18 cellular contexts compared by ENCODE assay signal in genomic region chr5:94440015-94440414, GRCh38.
A peak's percentile ranks its signal among the peaks of the same experiment; 100 is the strongest.
DNase-seq lines count a peak whose midpoint lies in the region; ATAC-seq, FAIRE-seq and TF ChIP-seq lines count a peak whose summit lies in the region.
"Had no signal": no experiment of that assay in that cellular context is flagged by ENCODE, and none has a peak within 500 bp of the region (broad histone marks: within the 10 kb centered on the region; RNA-seq: fewer than 3 reads in every experiment).

No MANE protein-coding gene starts in this region.

- H3K9ac ChIP-seq in H9 (ENCODE audit: extremely low read depth, insufficient read length, low read length), result peak overlapping the region; percentile 14
- H3K9ac ChIP-seq: KMS-11 had no signal

- H3K79me2 ChIP-seq in H9 (ENCODE audit: insufficient read depth, low read length), result no peaks in the 10 kb centered on the region

- H2AFZ ChIP-seq in H9 (ENCODE audit: low read length), result no peak overlapping the region
- H2AFZ ChIP-seq: PC-9 had no signal

- H4K5ac ChIP-seq in H9 (ENCODE audit: insufficient read length, low read depth, low read length), result no peak overlapping the region

- peaks cover 0 to 6% of the 10 kb centered on the region in 2 experiments; a peak in 4 of 5 replicates for H3K9me3 Mint-ChIP-seq in H9
- H3K9me3 Mint-ChIP-seq in activated CD8-positive, alpha-beta T cell treated with anti-CD3 and anti-CD28 coated beads for 36 hours, result no peaks in the 10 kb centered on the region
- H3K9me3 Mint-ChIP-seq: T-helper 1 cell treated with Interleukin-12 subunit alpha and Interleukin-12 subunit beta and Interleukin-4 antibody, amounts not matched to agents 30 μg/mL and 1 μg/mL, for 36 hours had no signal

- H3K4me1 ChIP-seq in H9 (ENCODE audit: insufficient read depth, low read length), result no peaks in the 10 kb centered on the region

- H3K36me3 Mint-ChIP-seq in H9 (ENCODE audit: insufficient read depth in 1 of 3, low read depth in 3 of 3), result peaks cover 0 to 2% (median 0%) of the 10 kb centered on the region in 3 experiments; a peak in 2 of 7 replicates
- no peaks in the 10 kb centered on the region for H3K36me3 Mint-ChIP-seq in activated CD8-positive, alpha-beta T cell treated with anti-CD3 and anti-CD28 coated beads for 36 hours (ENCODE audit: low read depth)

- H3K4me1 Mint-ChIP-seq in H9, result no peaks in the 10 kb centered on the region
- no peaks in the 10 kb centered on the region for H3K4me1 Mint-ChIP-seq in activated CD8-positive, alpha-beta T cell treated with anti-CD3 and anti-CD28 coated beads for 36 hours (ENCODE audit: low read depth)

- CTCF ChIA-PET in activated CD8-positive, alpha-beta T cell treated with anti-CD3 and anti-CD28 coated beads for 36 hours (lab: Charles Lee), result no interaction called here

- intact Hi-C loops in activated CD8-positive, alpha-beta T cell treated with anti-CD3 and anti-CD28 coated beads for 36 hours (cut with micrococcal nuclease), result no loop called here

- H3K14ac ChIP-seq in H9 (ENCODE audit: insufficient read depth, low read length), result no peak overlapping the region

- H3K27me3 Mint-ChIP-seq in H9 (ENCODE audit: low read depth), result no peaks in the 10 kb centered on the region
- H3K27me3 Mint-ChIP-seq in activated CD8-positive, alpha-beta T cell treated with anti-CD3 and anti-CD28 coated beads for 36 hours, result no peaks in the 10 kb centered on the region

- H2BK12ac ChIP-seq in H9 (ENCODE audit: insufficient read length, low read depth, low read length), result no peak overlapping the region

- H3T11ph ChIP-seq in H9 (ENCODE audit: low read length), result no peak overlapping the region

- H4K8ac ChIP-seq in H9 (replicated peaks; ENCODE audit: insufficient read length, low read depth, low read length), result no peak overlapping the region

- POLR2A ChIA-PET in activated CD8-positive, alpha-beta T cell treated with anti-CD3 and anti-CD28 coated beads for 36 hours (lab: Charles Lee), result no interaction called here

- no peak overlapping the region for H3K56ac ChIP-seq in H9 (ENCODE audit: insufficient read length, low read depth, low read length)

- no peaks in the 10 kb centered on the region for H3K79me1 ChIP-seq in H9 (ENCODE audit: insufficient read depth, low read depth, low read length, poor library complexity, severe bottlenecking)

- H4K20me1 ChIP-seq in H9 (ENCODE audit: control insufficient read depth, insufficient read depth, insufficient read length), result no peaks in the 10 kb centered on the region

- no peaks in the 10 kb centered on the region for H3K27me3 ChIP-seq in H9 (ENCODE audit: insufficient read depth, low read length)

- no peak overlapping the region for H3K18ac ChIP-seq in H9 (ENCODE audit: insufficient read length, low read depth, low read length)

- no CpG with 5 or more reads among the region's 3 CpGs for WGBS in H9 (ENCODE audit: extremely low coverage, insufficient read length, low lambda C conversion rate)

- H2BK120ac ChIP-seq in H9 (ENCODE audit: low read depth, low read length, poor library complexity, severe bottlenecking), result no peak overlapping the region

- H3K23ac ChIP-seq in H9 (ENCODE audit: insufficient read length, low read depth, low read length), result no peak overlapping the region

- H3K27ac ChIP-seq in H9 (ENCODE audit: insufficient read length, low read depth, low read length) (no peak overlapping the region), substantia nigra (ENCODE audit: low read depth, low read length, poor library complexity, severe bottlenecking) (no peak overlapping the region)
- H3K27ac ChIP-seq: C4-2B, KMS-11, PC-9, RWPE1 had no signal

- no peak overlapping the region for H3K4ac ChIP-seq in H9 (ENCODE audit: low read depth, low read length)

- no peaks in the 10 kb centered on the region for H3K9me3 ChIP-seq in H9 (ENCODE audit: control insufficient read depth, low read depth, low read length)

- H3K4me2 ChIP-seq in H9 (ENCODE audit: insufficient read depth, insufficient read length, low read length), result no peak overlapping the region
- H3K4me2 ChIP-seq: KMS-11, PC-9 had no signal

- H4K91ac ChIP-seq in H9 (ENCODE audit: insufficient read length, low read depth, low read length), result no peak overlapping the region

- no peak overlapping the region for H2BK15ac ChIP-seq in H9 (ENCODE audit: low read depth, low read length)

- no peaks in the 10 kb centered on the region for H3K23me2 ChIP-seq in H9 (ENCODE audit: insufficient read length, low read depth, low read length, poor library complexity, severe bottlenecking)

- no peak for TF ChIP-seq CTCF in H9 (conservative IDR thresholded peaks at IDR 0.05)
- TF ChIP-seq CTCF in activated CD8-positive, alpha-beta T cell treated with anti-CD3 and anti-CD28 coated beads for 36 hours (IDR thresholded peaks at IDR 0.05), result no peak

- DNase-seq in DMS53 (lab: John Stamatoyannopoulos, UW), result peak; percentile 18
- DNase-seq in H9, result no peak
- DNase-seq in activated CD8-positive, alpha-beta T cell treated with anti-CD3 and anti-CD28 coated beads for 36 hours, result no peak
- DNase-seq in substantia nigra (lab: John Stamatoyannopoulos, UW), result no peak
- DNase-seq in HPDE6-E6E7 (ENCODE audit: extremely low spot score), result no peak
- DNase-seq: MV-4-11, NCI-H1930, NCI-H2171, NCI-H446 treated with DMSO at 0.1 percent for 48 hours, NCI-H774, PC-9, SIG-M5 had no signal

- no peak overlapping the region for H2AK5ac ChIP-seq in H9 (ENCODE audit: insufficient read length, low read length)

- H2BK20ac ChIP-seq in H9 (ENCODE audit: low read depth, low read length, poor library complexity, severe bottlenecking), result no peak overlapping the region

- peak; percentile 64 for FAIRE-seq in islet of Langerhans (lab: Jason Lieb, UNC)

- no peak for ATAC-seq in SK-N-SH treated with all-trans-retinoic acid at 6 μM for 48 hours
- no peak for ATAC-seq in activated CD8-positive, alpha-beta T cell treated with anti-CD3 and anti-CD28 coated beads for 36 hours

- H3K27ac Mint-ChIP-seq in H9, result no peak overlapping the region
- no peak overlapping the region for H3K27ac Mint-ChIP-seq in activated CD8-positive, alpha-beta T cell treated with anti-CD3 and anti-CD28 coated beads for 36 hours
- H3K27ac Mint-ChIP-seq: T-helper 1 cell treated with Interleukin-12 subunit alpha and Interleukin-12 subunit beta and Interleukin-4 antibody, amounts not matched to agents 30 μg/mL and 1 μg/mL, for 36 hours had no signal

- no peak overlapping the region for H3K4me3 Mint-ChIP-seq in H9
- H3K4me3 Mint-ChIP-seq in activated CD8-positive, alpha-beta T cell treated with anti-CD3 and anti-CD28 coated beads for 36 hours, result no peak overlapping the region
- H3K4me3 Mint-ChIP-seq: T-helper 1 cell treated with Interleukin-12 subunit alpha and Interleukin-12 subunit beta and Interleukin-4 antibody, amounts not matched to agents 30 μg/mL and 1 μg/mL, for 36 hours had no signal

- no peak overlapping the region for H2BK5ac ChIP-seq in H9 (ENCODE audit: insufficient read length, low read length)

TF ChIP-seq in SK-N-SH treated with all-trans-retinoic acid at 6 μM for 48 hours, 23 proteins besides CTCF, POLR2A, EP300 and RAD21:
- TF ChIP-seq TCF4 (CRISPR knock-in tag; IDR thresholded peaks at IDR 0.05; ENCODE audit: borderline replicate concordance) (peak; percentile 51; the same call in 1 of the 2 replicates), ISL1 (CRISPR knock-in tag; IDR thresholded peaks at IDR 0.05) (peak; percentile 73), BACH2 (CRISPR knock-in tag; IDR thresholded peaks at IDR 0.05; ENCODE audit: borderline replicate concordance) (0 out of 2 replicates have a peak, but pooled peaks have one; percentile 29)
- TF ChIP-seq, protein P1, sequence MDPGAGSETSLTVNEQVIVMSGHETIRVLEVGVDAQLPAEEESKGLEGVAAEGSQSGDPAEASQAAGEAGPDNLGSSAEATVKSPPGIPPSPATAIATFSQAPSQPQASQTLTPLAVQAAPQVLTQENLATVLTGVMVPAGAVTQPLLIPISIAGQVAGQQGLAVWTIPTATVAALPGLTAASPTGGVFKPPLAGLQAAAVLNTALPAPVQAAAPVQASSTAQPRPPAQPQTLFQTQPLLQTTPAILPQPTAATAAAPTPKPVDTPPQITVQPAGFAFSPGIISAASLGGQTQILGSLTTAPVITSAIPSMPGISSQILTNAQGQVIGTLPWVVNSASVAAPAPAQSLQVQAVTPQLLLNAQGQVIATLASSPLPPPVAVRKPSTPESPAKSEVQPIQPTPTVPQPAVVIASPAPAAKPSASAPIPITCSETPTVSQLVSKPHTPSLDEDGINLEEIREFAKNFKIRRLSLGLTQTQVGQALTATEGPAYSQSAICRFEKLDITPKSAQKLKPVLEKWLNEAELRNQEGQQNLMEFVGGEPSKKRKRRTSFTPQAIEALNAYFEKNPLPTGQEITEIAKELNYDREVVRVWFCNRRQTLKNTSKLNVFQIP (CRISPR knock-in tag; IDR thresholded peaks at IDR 0.05; ENCODE audit: borderline replicate concordance, low read depth), result no peak
